In genomic region chr2:3620834-3621233, GRCh38 we compare ENCODE assay signal across 1 cellular context.
TF ChIP-seq lines count a peak whose summit lies in the region.

No MANE protein-coding gene starts in this region.

TF ChIP-seq in HepG2, 621 proteins besides CTCF, POLR2A, EP300 and RAD21 (continued from another document and continues in another):
- TF ChIP-seq ZNF552 (CRISPR knock-in tag; IDR thresholded peaks at IDR 0.05; ENCODE audit: borderline replicate concordance) (no peak), ZNF547 (CRISPR knock-in tag; IDR thresholded peaks at IDR 0.05) (no peak), MIXL1 (CRISPR knock-in tag; IDR thresholded peaks at IDR 0.05) (peak; percentile 55; the same call in 1 of the 2 replicates), CREBL2 (CRISPR knock-in tag; IDR thresholded peaks at IDR 0.05; ENCODE audit: borderline replicate concordance) (no peak), NFATC3 (CRISPR knock-in tag; IDR thresholded peaks at IDR 0.05) (no peak), DBP (CRISPR knock-in tag; IDR thresholded peaks at IDR 0.05; ENCODE audit: not compliant biosample characterization) (no peak), JUND (CRISPR knock-in tag; IDR thresholded peaks at IDR 0.05) (no peak), ZNF790 (CRISPR knock-in tag; IDR thresholded peaks at IDR 0.05; ENCODE audit: borderline replicate concordance) (no peak), POLR2G (IDR thresholded peaks at IDR 0.05; ENCODE audit: low read depth, low read length) (no peak), ZNF780A (CRISPR knock-in tag; IDR thresholded peaks at IDR 0.05) (no peak), ZNF382 (CRISPR knock-in tag; IDR thresholded peaks at IDR 0.05; ENCODE audit: borderline replicate concordance) (no peak), HNRNPLL (IDR thresholded peaks at IDR 0.05; ENCODE audit: low read depth, low read length, poor library complexity, severe bottlenecking) (no peak), ZSCAN9 (CRISPR knock-in tag; IDR thresholded peaks at IDR 0.05; ENCODE audit: borderline replicate concordance) (peak; percentile 17; the same call in 1 of the 2 replicates), ZNF121 (CRISPR knock-in tag; IDR thresholded peaks at IDR 0.05) (no peak), MTA3 (CRISPR knock-in tag; IDR thresholded peaks at IDR 0.05) (no peak), ZBTB40 (IDR thresholded peaks at IDR 0.05) (no peak), ZBTB40 (CRISPR knock-in tag; IDR thresholded peaks at IDR 0.05) (no peak; the same call in 1 of the 2 replicates), TCF7L2 (IDR thresholded peaks at IDR 0.05; ENCODE audit: low read depth, low read length) (no peak), ARNT (IDR thresholded peaks at IDR 0.05) (no peak), RNF219 (CRISPR knock-in tag; IDR thresholded peaks at IDR 0.05) (no peak), XBP1 (CRISPR knock-in tag; IDR thresholded peaks at IDR 0.05) (no peak), ZNF563 (CRISPR knock-in tag; IDR thresholded peaks at IDR 0.05) (no peak), SOX5 (CRISPR knock-in tag; IDR thresholded peaks at IDR 0.05; ENCODE audit: borderline replicate concordance) (peak; percentile 95), ZNF30 (CRISPR knock-in tag; IDR thresholded peaks at IDR 0.05) (no peak)
- TF ChIP-seq, protein P1, sequence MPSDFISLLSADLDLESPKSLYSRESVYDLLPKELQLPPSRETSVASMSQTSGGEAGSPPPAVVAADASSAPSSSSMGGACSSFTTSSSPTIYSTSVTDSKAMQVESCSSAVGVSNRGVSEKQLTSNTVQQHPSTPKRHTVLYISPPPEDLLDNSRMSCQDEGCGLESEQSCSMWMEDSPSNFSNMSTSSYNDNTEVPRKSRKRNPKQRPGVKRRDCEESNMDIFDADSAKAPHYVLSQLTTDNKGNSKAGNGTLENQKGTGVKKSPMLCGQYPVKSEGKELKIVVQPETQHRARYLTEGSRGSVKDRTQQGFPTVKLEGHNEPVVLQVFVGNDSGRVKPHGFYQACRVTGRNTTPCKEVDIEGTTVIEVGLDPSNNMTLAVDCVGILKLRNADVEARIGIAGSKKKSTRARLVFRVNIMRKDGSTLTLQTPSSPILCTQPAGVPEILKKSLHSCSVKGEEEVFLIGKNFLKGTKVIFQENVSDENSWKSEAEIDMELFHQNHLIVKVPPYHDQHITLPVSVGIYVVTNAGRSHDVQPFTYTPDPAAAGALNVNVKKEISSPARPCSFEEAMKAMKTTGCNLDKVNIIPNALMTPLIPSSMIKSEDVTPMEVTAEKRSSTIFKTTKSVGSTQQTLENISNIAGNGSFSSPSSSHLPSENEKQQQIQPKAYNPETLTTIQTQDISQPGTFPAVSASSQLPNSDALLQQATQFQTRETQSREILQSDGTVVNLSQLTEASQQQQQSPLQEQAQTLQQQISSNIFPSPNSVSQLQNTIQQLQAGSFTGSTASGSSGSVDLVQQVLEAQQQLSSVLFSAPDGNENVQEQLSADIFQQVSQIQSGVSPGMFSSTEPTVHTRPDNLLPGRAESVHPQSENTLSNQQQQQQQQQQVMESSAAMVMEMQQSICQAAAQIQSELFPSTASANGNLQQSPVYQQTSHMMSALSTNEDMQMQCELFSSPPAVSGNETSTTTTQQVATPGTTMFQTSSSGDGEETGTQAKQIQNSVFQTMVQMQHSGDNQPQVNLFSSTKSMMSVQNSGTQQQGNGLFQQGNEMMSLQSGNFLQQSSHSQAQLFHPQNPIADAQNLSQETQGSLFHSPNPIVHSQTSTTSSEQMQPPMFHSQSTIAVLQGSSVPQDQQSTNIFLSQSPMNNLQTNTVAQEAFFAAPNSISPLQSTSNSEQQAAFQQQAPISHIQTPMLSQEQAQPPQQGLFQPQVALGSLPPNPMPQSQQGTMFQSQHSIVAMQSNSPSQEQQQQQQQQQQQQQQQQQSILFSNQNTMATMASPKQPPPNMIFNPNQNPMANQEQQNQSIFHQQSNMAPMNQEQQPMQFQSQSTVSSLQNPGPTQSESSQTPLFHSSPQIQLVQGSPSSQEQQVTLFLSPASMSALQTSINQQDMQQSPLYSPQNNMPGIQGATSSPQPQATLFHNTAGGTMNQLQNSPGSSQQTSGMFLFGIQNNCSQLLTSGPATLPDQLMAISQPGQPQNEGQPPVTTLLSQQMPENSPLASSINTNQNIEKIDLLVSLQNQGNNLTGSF (CRISPR knock-in tag; IDR thresholded peaks at IDR 0.05), result no peak
- TF ChIP-seq, protein P2, sequence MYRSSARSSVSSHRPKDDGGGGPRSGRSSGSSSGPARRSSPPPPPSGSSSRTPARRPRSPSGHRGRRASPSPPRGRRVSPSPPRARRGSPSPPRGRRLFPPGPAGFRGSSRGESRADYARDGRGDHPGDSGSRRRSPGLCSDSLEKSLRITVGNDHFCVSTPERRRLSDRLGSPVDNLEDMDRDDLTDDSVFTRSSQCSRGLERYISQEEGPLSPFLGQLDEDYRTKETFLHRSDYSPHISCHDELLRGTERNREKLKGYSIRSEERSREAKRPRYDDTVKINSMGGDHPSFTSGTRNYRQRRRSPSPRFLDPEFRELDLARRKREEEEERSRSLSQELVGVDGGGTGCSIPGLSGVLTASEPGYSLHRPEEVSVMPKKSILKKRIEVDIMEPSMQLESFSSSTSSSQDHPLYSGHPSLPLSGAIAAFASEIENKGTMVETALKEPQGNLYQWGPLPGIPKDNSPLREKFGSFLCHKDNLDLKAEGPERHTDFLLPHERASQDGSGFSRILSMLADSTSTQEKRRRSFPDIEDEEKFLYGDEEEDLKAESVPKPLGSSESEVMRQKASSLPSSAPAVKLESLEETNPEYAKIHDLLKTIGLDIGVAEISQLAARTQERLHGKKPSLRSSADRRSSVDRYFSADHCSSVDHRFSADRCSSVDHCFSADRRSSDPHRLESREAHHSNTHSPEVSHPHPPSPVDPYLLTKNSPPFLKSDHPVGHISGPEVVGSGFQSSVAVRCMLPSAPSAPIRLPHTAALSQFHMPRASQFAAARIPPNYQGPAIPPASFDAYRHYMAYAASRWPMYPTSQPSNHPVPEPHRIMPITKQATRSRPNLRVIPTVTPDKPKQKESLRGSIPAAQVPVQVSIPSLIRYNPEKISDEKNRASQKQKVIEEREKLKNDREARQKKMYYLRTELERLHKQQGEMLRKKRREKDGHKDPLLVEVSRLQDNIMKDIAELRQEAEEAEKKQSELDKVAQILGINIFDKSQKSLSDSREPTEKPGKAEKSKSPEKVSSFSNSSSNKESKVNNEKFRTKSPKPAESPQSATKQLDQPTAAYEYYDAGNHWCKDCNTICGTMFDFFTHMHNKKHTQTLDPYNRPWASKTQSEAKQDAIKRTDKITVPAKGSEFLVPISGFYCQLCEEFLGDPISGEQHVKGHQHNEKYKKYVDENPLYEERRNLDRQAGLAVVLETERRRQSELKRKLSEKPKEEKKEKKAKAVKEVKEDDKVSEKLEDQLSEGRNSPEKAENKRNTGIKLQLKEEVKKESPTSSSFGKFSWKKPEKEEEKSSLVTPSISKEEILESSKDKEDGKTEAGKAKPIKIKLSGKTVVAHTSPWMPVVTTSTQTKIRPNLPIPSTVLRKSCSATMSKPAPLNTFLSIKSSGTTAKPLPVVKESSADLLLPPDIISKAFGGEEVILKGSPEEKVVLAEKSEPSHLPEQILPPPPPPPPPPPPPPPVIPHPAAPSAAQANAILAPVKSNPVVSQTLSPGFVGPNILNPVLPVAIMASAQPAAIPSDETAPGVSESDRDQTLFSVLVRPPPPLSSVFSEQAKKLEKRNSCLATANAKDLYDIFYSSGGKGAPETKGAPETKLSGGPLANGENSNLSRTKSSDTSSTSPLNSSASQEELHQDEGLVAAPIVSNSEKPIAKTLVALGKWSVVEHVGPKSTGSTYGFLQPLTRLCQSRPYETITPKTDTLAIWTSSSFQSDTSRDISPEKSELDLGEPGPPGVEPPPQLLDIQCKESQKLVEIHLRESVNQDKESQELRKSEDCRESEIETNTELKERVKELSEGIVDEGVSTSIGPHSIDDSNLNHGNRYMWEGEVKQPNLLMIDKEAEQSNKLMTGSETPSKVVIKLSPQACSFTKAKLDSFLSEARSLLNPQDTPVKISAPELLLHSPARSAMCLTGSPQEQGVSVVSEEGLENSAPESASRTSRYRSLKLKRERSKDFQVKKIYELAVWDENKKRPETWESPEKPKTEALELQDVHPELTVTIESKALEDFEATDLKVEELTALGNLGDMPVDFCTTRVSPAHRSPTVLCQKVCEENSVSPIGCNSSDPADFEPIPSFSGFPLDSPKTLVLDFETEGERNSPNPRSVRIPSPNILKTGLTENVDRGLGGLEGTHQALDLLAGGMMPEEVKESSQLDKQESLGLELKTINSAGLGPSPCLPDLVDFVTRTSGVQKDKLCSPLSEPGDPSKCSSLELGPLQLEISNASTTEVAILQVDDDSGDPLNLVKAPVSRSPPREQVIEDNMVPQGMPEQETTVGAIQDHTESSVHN (CRISPR knock-in tag; IDR thresholded peaks at IDR 0.05), result no peak
- TF ChIP-seq, protein P3, sequence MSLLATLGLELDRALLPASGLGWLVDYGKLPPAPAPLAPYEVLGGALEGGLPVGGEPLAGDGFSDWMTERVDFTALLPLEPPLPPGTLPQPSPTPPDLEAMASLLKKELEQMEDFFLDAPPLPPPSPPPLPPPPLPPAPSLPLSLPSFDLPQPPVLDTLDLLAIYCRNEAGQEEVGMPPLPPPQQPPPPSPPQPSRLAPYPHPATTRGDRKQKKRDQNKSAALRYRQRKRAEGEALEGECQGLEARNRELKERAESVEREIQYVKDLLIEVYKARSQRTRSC (CRISPR knock-in tag; IDR thresholded peaks at IDR 0.05; ENCODE audit: low read depth), result no peak
